8 cellular contexts compared by ENCODE assay signal in the genomic region with DNA sequence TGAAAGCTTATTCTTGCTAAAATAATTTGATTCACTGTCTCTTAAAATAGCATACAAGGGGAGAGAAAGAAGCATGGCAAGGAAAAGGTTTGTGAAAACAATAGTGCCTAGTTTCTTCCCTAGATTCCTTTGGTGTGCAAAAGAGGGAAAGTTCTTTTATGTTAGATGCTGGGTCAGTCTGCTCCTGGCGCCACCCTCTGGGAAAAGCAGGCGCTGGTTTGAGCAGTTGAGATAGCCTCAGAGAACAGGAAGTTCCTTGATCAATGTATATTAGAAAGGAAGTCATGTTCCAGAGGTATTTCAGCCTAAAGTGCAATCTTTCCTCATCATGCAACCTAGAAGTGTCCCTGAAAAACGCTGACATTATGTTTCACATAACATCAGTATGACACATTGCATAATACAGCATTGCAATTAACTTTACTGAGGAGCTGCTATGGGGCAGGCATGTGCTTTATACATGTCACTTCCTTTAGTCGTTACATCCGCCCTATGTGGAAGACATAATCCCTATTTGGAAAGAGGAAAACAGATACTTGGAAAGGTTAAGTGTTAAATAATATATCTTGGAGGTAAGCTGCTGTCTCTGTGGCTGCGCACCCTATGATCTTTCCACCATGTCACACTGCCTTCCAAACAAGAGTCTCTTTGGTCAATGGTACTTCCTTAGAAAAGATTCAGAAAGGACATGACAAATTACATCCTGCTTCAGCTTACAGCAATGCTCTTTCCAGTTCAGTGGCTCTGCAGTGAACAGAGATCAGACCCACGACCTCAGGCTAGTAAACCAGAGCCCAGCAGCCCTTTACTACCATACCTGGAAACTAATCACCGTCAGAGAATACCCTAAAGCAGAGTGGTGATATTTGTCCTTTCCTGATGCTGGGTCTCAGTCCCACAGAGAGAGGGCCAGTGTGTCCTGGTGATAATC.
DNase-seq lines count a peak whose midpoint lies in the region; ATAC-seq and TF ChIP-seq lines count a peak whose summit lies in the region.

No MANE protein-coding gene starts in this region.

- no peaks in the 10 kb centered on the region; the same call in 1 of the 2 replicates for H3K9me3 ChIP-seq in MG63
- H3K9me3 ChIP-seq in neural cell (ENCODE audit: low read length) = no peaks in the 10 kb centered on the region
- no peaks in the 10 kb centered on the region for H3K9me3 ChIP-seq in psoas muscle

- H3K36me3 ChIP-seq in MG63 (no peaks in the 10 kb centered on the region), brain microvascular endothelial cell (replicated peaks) (no peaks in the 10 kb centered on the region), neural cell (ENCODE audit: insufficient read depth, low read length) (no peaks in the 10 kb centered on the region), psoas muscle (ENCODE audit: insufficient read depth in 1 of 2, low read depth in 1 of 2) (no peaks in the 10 kb centered on the region)

- no peaks in the 10 kb centered on the region for H3K79me2 ChIP-seq in neural cell (replicated peaks; ENCODE audit: insufficient read depth, low read length)

- no peaks in the 10 kb centered on the region for H3K9me2 ChIP-seq in neural cell (ENCODE audit: insufficient read depth, low read length)

- TF ChIP-seq RAD21 in neural cell (conservative IDR thresholded peaks at IDR 0.05) = peak; percentile 70

- 0 out of 2 replicates have a peak, but pooled peaks cover 4% of the 10 kb centered on the region for H3K27me3 ChIP-seq in MG63
- no peaks in the 10 kb centered on the region for H3K27me3 ChIP-seq in brain microvascular endothelial cell (replicated peaks)
- no peaks in the 10 kb centered on the region for H3K27me3 ChIP-seq in neural cell (ENCODE audit: insufficient read depth, low read depth, low read length)
- no peaks in the 10 kb centered on the region for H3K27me3 ChIP-seq in psoas muscle (ENCODE audit: insufficient read depth in 3 of 3, low read length in 2 of 3)

- TF ChIP-seq CTCF in GM12875 (IDR thresholded peaks at IDR 0.05; ENCODE audit: borderline replicate concordance, insufficient read depth, low read depth, low read length) = peak; percentile 37; the same call in 1 of the 2 replicates
- peak; percentile 88 for TF ChIP-seq CTCF in brain microvascular endothelial cell (IDR thresholded peaks at IDR 0.05; ENCODE audit: low read depth, low read length, missing control alignments)
- TF ChIP-seq CTCF in neural cell (IDR thresholded peaks at IDR 0.05; ENCODE audit: poor library complexity, severe bottlenecking) = peak; percentile 58
- no peak for TF ChIP-seq CTCF in psoas muscle (IDR thresholded peaks at IDR 0.05)

- no peaks in the 10 kb centered on the region for H3K4me1 ChIP-seq in psoas muscle

- intact Hi-C loops in psoas muscle (cut with DNase I) = no loop called here

- ATAC-seq in HG03025 (IDR thresholded peaks at IDR 0.05; ENCODE audit: low FRiP score, unreplicated experiment) (no peak), psoas muscle (no peak), esophagus mucosa (no peak)

- no peak overlapping the region for H3K4me2 ChIP-seq in neural cell (ENCODE audit: low read length)

- H3F3A ChIP-seq in neural cell (ENCODE audit: insufficient read depth, low read length, poor library complexity, severe bottlenecking) = no peaks in the 10 kb centered on the region

- no peak overlapping the region for H2AFZ ChIP-seq in neural cell (ENCODE audit: low read depth, low read length)

- no peak overlapping the region for H3K9ac ChIP-seq in neural cell (ENCODE audit: low read length)

- H3K27ac ChIP-seq in brain microvascular endothelial cell (no peak overlapping the region), neural cell (ENCODE audit: low read length) (peak overlapping the region; percentile 37), psoas muscle (no peak overlapping the region)

- H4K20me1 ChIP-seq in neural cell (ENCODE audit: insufficient read depth) = no peaks in the 10 kb centered on the region

- H3K4me3 ChIP-seq in GM12875 (ENCODE audit: low read depth, low read length) = no peak overlapping the region
- H3K4me3 ChIP-seq in MG63 = no peak overlapping the region
- no peak overlapping the region for H3K4me3 ChIP-seq in brain microvascular endothelial cell (ENCODE audit: low read depth, low read length)
- H3K4me3 ChIP-seq in neural cell (ENCODE audit: low read length) = peak overlapping the region; percentile 13
- H3K4me3 ChIP-seq in psoas muscle = no peak overlapping the region

- in situ Hi-C loops in brain microvascular endothelial cell (cut with HindIII; ENCODE audit: low pct_ligation_motif_present, low sequenced_read_pairs) = no loop called here

- 56 to 67% (median 60%) methylated on average over 8 of the region's 8 CpGs for WGBS in psoas muscle, 3 donors

- DNase-seq in MG63 = peak; percentile 32
- DNase-seq in brain microvascular endothelial cell = peak; percentile 18
- DNase-seq in T-helper 9 cell = no peak
- DNase-seq in psoas muscle = no peak

- no peak for TF ChIP-seq EP300 in neural cell (conservative IDR thresholded peaks at IDR 0.05; ENCODE audit: poor library complexity, severe bottlenecking)

TF ChIP-seq in neural cell, 6 proteins besides CTCF, POLR2A, EP300 and RAD21:
- TF ChIP-seq MXI1 (conservative IDR thresholded peaks at IDR 0.05; ENCODE audit: poor library complexity, severe bottlenecking) (no peak), SMC3 (conservative IDR thresholded peaks at IDR 0.05; ENCODE audit: poor library complexity) (peak; percentile 75)

Comparison
In these comparisons a context has a peak if more than half of its experiments do, and no peak if none do; other contexts are left out.
1. DNase-seq: peak in MG63 (single experiment) and brain microvascular endothelial cell (single experiment); none in T-helper 9 cell (single experiment) and psoas muscle (0 of 2).